Comparison of ENCODE assay signal across 15 cellular contexts in the genomic region with DNA sequence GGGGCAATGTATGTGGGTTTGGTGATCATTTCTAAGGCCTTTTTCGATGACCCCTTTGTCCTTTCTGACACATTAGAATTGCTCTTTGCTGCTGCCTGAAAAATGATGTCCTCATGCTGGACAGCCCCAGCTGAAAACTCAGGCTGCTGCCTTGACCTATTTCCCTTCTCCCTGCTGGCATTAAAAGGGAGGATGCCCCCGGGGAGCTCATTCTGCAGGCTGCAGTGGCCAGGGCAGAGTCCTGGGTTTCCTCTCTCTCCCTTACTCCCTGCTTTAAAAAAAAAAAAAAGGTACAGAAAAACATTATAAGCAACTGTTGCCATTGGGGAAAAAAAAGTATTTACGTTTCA. TPM values are rescaled to one million over a fixed set of nuclear protein-coding genes. Genes with fewer than 3 reads are reported as not detected.
A peak's percentile ranks its signal among the peaks of the same experiment; 100 is the strongest.
DNase-seq lines count a peak whose midpoint lies in the region; ATAC-seq and TF ChIP-seq lines count a peak whose summit lies in the region.
"Had no signal": no experiment of that assay in that cellular context is flagged by ENCODE, and none has a peak within 500 bp of the region (broad histone marks: within the 10 kb centered on the region; RNA-seq: fewer than 3 reads in every experiment).

No MANE protein-coding gene starts in this region.

- no peak for ATAC-seq in stimulated activated naive CD8-positive, alpha-beta T cell treated with anti-CD3 and anti-CD28 coated beads, Interleukin-15, Interleukin-2, amounts not matched to agents 100 U/mL and 50 U/mL, for 24 hours

- no peak overlapping the region for H3K4me3 ChIP-seq in left ventricle myocardium inferior
- H3K4me3 ChIP-seq in rectal smooth muscle tissue (ENCODE audit: low read length), result no peak overlapping the region

- peaks cover 81% of the 10 kb centered on the region for H3K4me1 ChIP-seq in left ventricle myocardium inferior
- H3K4me1 ChIP-seq in rectal smooth muscle tissue (ENCODE audit: control insufficient read depth, insufficient read depth, low read length), result peaks cover 11% of the 10 kb centered on the region

- H3K27ac ChIP-seq in left ventricle myocardium inferior (replicated peaks) (peak overlapping the region; percentile 86), rectal smooth muscle tissue (ENCODE audit: low read depth, low read length) (peak overlapping the region; percentile 65)
- H3K27ac ChIP-seq: epithelial cell of prostate had no signal

- peaks cover 13% of the 10 kb centered on the region for H3K36me3 ChIP-seq in left ventricle myocardium inferior
- peaks cover 11% of the 10 kb centered on the region for H3K36me3 ChIP-seq in rectal smooth muscle tissue (ENCODE audit: control insufficient read depth, insufficient read depth, low read length)

- no peak for TF ChIP-seq CTCF in left ventricle myocardium inferior (IDR thresholded peaks at IDR 0.05; ENCODE audit: borderline replicate concordance)

- no peak overlapping the region for H3K9ac ChIP-seq in rectal smooth muscle tissue (ENCODE audit: low read length)

- H3K27me3 ChIP-seq in left ventricle myocardium inferior (ENCODE audit: low read depth), result no peaks in the 10 kb centered on the region
- H3K27me3 ChIP-seq in rectal smooth muscle tissue (ENCODE audit: control insufficient read depth, insufficient read depth, low read length), result no peaks in the 10 kb centered on the region

- DNase-seq in AG08396 (ENCODE audit: low spot score) (peak; percentile 29), amniotic epithelial cell (ENCODE audit: low read depth) (peak; percentile 21), left ventricle myocardium inferior (peak; percentile 35), NCI-H2081 treated with DMSO at 0.1 percent for 48 hours (lab: John Stamatoyannopoulos, UW) (no peak), SKM-1 (lab: John Stamatoyannopoulos, UW; ENCODE audit: unreplicated experiment) (no peak)
- DNase-seq in stimulated activated naive CD8-positive, alpha-beta T cell treated with anti-CD3 and anti-CD28 coated beads, Interleukin-15, Interleukin-2, amounts not matched to agents 100 U/mL and 50 U/mL, for 24 hours, result no peak
- no peak for DNase-seq in stimulated activated CD4-positive, alpha-beta T cell treated with anti-CD3 and anti-CD28 coated beads, Interleukin-15, amount 100 ng/mL, for 24 hours
- DNase-seq: CD4-positive, alpha-beta memory T cell; NCI-H2029; NCI-H774; trophoblast cell had no signal

- intact Hi-C loops in left ventricle myocardium inferior (cut with micrococcal nuclease), result no loop called here

- no peaks in the 10 kb centered on the region for H3K9me3 ChIP-seq in left ventricle myocardium inferior (replicated peaks)

RNA-seq across cellular contexts. Expression of a gene that starts 35.4 kb away (rescaled TPM):
- 4.4 TPM for total RNA-seq in left ventricle myocardium inferior
- total RNA-seq: CD4-positive, alpha-beta memory T cell; MCF 10A; T-helper 1 cell treated with Interleukin-12 subunit alpha and Interleukin-12 subunit beta and Interleukin-4 antibody, amounts not matched to agents 30 ng/mL and 1 ng/mL, for 36 hours had no signal

Comparison
In these comparisons a context has a peak if more than half of its experiments do, and no peak if none do; other contexts are left out.
1. DNase-seq: peak in AG08396 (single experiment), amniotic epithelial cell (single experiment) and left ventricle myocardium inferior (single experiment); none in NCI-H2081 treated with DMSO at 0.1 percent for 48 hours (single experiment), SKM-1 (single experiment), stimulated activated naive CD8-positive, alpha-beta T cell treated with anti-CD3 and anti-CD28 coated beads, Interleukin-15, Interleukin-2, amounts not matched to agents 100 U/mL and 50 U/mL, for 24 hours (single experiment) and stimulated activated CD4-positive, alpha-beta T cell treated with anti-CD3 and anti-CD28 coated beads, Interleukin-15, amount 100 ng/mL, for 24 hours (single experiment).